Comparison of ENCODE assay signal across 8 cellular contexts in genomic region chr17:14211778-14212177, GRCh38. TPM values are rescaled to one million over a fixed set of nuclear protein-coding genes. Genes with fewer than 3 reads are reported as not detected.
DNase-seq lines count a peak whose midpoint lies in the region; ATAC-seq and TF ChIP-seq lines count a peak whose summit lies in the region.

No MANE protein-coding gene starts in this region.

- WGBS in prostate gland = 72% methylated on average over 17 of the region's 17 CpGs

- no peaks in the 10 kb centered on the region for H3F3A ChIP-seq in PC-3 (ENCODE audit: low read length, unreplicated experiment)

- H3K4me2 ChIP-seq in PC-3 (ENCODE audit: low read length) = no peak overlapping the region

- H2AFZ ChIP-seq in PC-3 (ENCODE audit: low read length) = no peak overlapping the region

- no peaks in the 10 kb centered on the region for H3K9me2 ChIP-seq in PC-3 (replicated peaks; ENCODE audit: low read length)

- ATAC-seq in PC-3 (no peak), sciatic nerve (no peak)

- DNase-seq in GM10248 (ENCODE audit: extremely low spot score) (peak; percentile 47), PC-3 (no peak), epithelial cell of proximal tubule (ENCODE audit: low read depth) (no peak), prostate gland (ENCODE audit: low spot score) (no peak), SKM-1 treated with dmso at 0.1 percent for 144 hours (lab: John Stamatoyannopoulos, UW; ENCODE audit: unreplicated experiment) (no peak), sciatic nerve (ENCODE audit: low spot score) (no peak), NCI-H2227 treated with DMSO at 0.1 percent for 48 hours (lab: John Stamatoyannopoulos, UW) (no peak), islet precursor cell (no peak)

- BruUV-seq in PC-3 (replicated peaks; lab: Mats Ljungman, UMichigan) = no TSS peak

- no peak overlapping the region for H3K27ac ChIP-seq in PC-3 (ENCODE audit: low read length)
- no peak overlapping the region for H3K27ac ChIP-seq in prostate gland

- H3K4me3 ChIP-seq in PC-3 (ENCODE audit: low read length) (no peak overlapping the region), epithelial cell of proximal tubule (ENCODE audit: low read depth, low read length) (no peak overlapping the region), prostate gland (no peak overlapping the region)

- H3K9me3 ChIP-seq in PC-3 (ENCODE audit: low read length) = no peaks in the 10 kb centered on the region
- no peaks in the 10 kb centered on the region for H3K9me3 ChIP-seq in prostate gland

- POLR2A ChIA-PET in GM10248 (lab: Yijun Ruan, JAX) = no interaction called here
- POLR2A ChIA-PET in PC-3 (lab: Charles Lee; ENCODE audit: unreplicated experiment) = no interaction called here

- H3K79me2 ChIP-seq in PC-3 (ENCODE audit: low read length) = no peaks in the 10 kb centered on the region

- H3K4me1 ChIP-seq in PC-3 (ENCODE audit: insufficient read depth, low read length) (0 out of 2 replicates have a peak, but pooled peaks cover under 1% of the 10 kb centered on the region), prostate gland (replicated peaks) (no peaks in the 10 kb centered on the region)

- TF ChIP-seq POLR2A in prostate gland (IDR thresholded peaks at IDR 0.05) = no peak

- H4K20me1 ChIP-seq in PC-3 (ENCODE audit: low read length) = no peaks in the 10 kb centered on the region; the same call in 1 of the 2 replicates

- H3K36me3 ChIP-seq in PC-3 (ENCODE audit: low read depth, low read length) (peaks cover 41% of the 10 kb centered on the region), prostate gland (no peaks in the 10 kb centered on the region)

- H3K27me3 ChIP-seq in PC-3 (ENCODE audit: low read length) (no peaks in the 10 kb centered on the region), prostate gland (replicated peaks; ENCODE audit: insufficient read depth) (no peaks in the 10 kb centered on the region)

- CTCF ChIA-PET in GM10248 (lab: Yijun Ruan, JAX) = interaction anchor here (0.9 to 2.4 kb wide), 9 partner anchors 8 to 714 kb away, joined by 3 to 10 read pairs (median 4); partner anchors contain the start of gene HS3ST3B1
- CTCF ChIA-PET in PC-3 (lab: Charles Lee) = no interaction called here

- TF ChIP-seq CTCF in GM10248 (IDR thresholded peaks at IDR 0.05; ENCODE audit: control extremely low read depth, extremely low read depth, low read depth, missing control alignments) (peak; percentile 47), PC-3 (conservative IDR thresholded peaks at IDR 0.05; ENCODE audit: low read depth, low read length) (peak; percentile 49), epithelial cell of proximal tubule (conservative IDR thresholded peaks at IDR 0.05; ENCODE audit: low read depth, low read length) (peak; percentile 21), prostate gland (IDR thresholded peaks at IDR 0.05) (peak in 3 of 4 experiments; percentile 12 to 39 (median 34))

- intact Hi-C loops in PC-3 (cut with micrococcal nuclease) (no loop called here), prostate gland (cut with DNase I) (no loop called here), sciatic nerve (cut with DNase I) (loop anchor here (5.0 kb wide), 1 partner anchor 1446 kb away; no protein-coding TSS in a partner anchor)

- H3K9ac ChIP-seq in PC-3 (ENCODE audit: low read length) = no peak overlapping the region

RNA-seq across cellular contexts. Expression of gene CDRT15, which starts 24.9 kb away (rescaled TPM):
- not detected in 2 replicates for total RNA-seq in PC-3 (2014; rRNA removed)
- total RNA-seq in epithelial cell of proximal tubule = not detected in 2 replicates
- total RNA-seq in prostate gland = not detected
- total RNA-seq in sciatic nerve = not detected
